ENCODE assay signal across 9 cellular contexts in the genomic region with DNA sequence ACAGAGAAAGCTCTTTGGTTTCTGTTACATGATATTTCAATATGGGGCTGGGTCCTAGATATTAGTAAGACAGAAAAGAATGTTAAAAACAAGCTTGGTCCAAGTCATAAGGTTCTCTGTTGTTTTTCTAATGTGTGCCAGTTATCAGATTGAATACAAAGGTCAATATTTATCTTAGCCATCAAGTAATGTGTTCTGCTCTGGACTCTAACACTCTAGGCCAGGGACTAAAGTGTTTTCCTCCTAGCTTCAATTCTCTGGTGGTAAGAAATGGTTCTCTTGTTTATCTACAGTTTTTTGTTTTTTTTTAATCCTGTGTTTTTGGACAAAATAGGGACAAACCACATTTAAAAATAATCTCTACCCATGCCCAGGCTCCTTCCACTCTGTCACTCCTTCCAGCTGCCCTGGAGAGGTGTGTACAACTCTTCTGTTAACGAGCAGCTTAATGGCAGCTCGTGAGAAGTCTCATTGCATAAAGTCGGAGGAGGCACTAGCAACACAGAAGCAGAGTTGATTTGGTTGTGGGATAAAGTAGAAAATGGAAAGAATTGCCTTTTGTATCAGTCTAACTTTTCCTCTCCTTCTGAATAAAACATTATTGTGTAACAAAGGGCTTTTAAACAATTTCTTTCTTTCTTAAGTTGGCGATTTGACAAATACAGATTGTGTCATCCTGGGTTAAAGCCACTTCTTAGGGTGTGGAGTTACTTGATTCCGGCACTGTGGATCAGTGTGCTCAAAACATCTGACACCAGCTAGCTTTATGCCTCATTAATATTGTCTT. TPM values are rescaled to one million over a fixed set of nuclear protein-coding genes. Genes with fewer than 3 reads are reported as not detected.
A peak's percentile ranks its signal among the peaks of the same experiment; 100 is the strongest.
DNase-seq lines count a peak whose midpoint lies in the region; ATAC-seq and TF ChIP-seq lines count a peak whose summit lies in the region.
"Had no signal": no experiment of that assay in that cellular context is flagged by ENCODE, and none has a peak within 500 bp of the region (broad histone marks: within the 10 kb centered on the region; RNA-seq: fewer than 3 reads in every experiment).

No MANE protein-coding gene starts in this region.

- no peak overlapping the region for H3K4me3 ChIP-seq in Peyer's patch
- no peak overlapping the region for H3K4me3 ChIP-seq in gastrocnemius medialis

- H3K4me1 ChIP-seq in Peyer's patch, result peaks cover 0 to 23% (median 0%) of the 10 kb centered on the region in 4 donors
- peaks cover 5 to 13% of the 10 kb centered on the region in 2 donors for H3K4me1 ChIP-seq in gastrocnemius medialis

- ATAC-seq in Right ventricle myocardium superior (ENCODE audit: poor library complexity) (peak; percentile 87), gastrocnemius medialis (peak; percentile 76 to 82), HG03469 (IDR thresholded peaks at IDR 0.05; ENCODE audit: unreplicated experiment) (no peak), HG02571 (IDR thresholded peaks at IDR 0.05; ENCODE audit: unreplicated experiment) (no peak), GM18870 (IDR thresholded peaks at IDR 0.05; ENCODE audit: unreplicated experiment) (no peak)

- intact Hi-C loops in Right ventricle myocardium superior (cut with DNase I), result no loop called here
- intact Hi-C loops in gastrocnemius medialis (cut with DNase I; ENCODE audit: low total_unique reads), result loop anchor here (5.0 kb wide), 1 partner anchor 70 kb away; no protein-coding TSS in a partner anchor

- peaks cover 0 to 4% of the 10 kb centered on the region in 2 donors for H3K27me3 ChIP-seq in Peyer's patch
- no peaks in the 10 kb centered on the region for H3K27me3 ChIP-seq in gastrocnemius medialis

- H3K36me3 ChIP-seq in Peyer's patch (no peaks in the 10 kb centered on the region), gastrocnemius medialis (no peaks in the 10 kb centered on the region)

- peak; percentile 55 for DNase-seq in GM03348 (ENCODE audit: low spot score)
- DNase-seq in Peyer's patch, result no peak
- DNase-seq in Right ventricle myocardium superior, result no peak
- DNase-seq in gastrocnemius medialis, result no peak
- DNase-seq in KG1 (lab: John Stamatoyannopoulos, UW), result no peak
- DNase-seq: activated CD4-positive, CD25-positive, alpha-beta regulatory T cell treated with anti-CD3 and anti-CD28 coated beads, Interleukin-2, amount 50 U/mL, for 72 hours had no signal

- H3K9me3 ChIP-seq in Peyer's patch (no peaks in the 10 kb centered on the region), gastrocnemius medialis (no peaks in the 10 kb centered on the region)

- H3K27ac ChIP-seq in Peyer's patch, result peak overlapping the region in 3 of 4 donors; percentile 34 to 85 (median 76)
- H3K27ac ChIP-seq in gastrocnemius medialis, result peak overlapping the region; percentile 44 to 67 (median 56)

- in situ Hi-C loops in gastrocnemius medialis (cut with MboI; ENCODE audit: low sequenced_read_pairs in 4 of 4), result no loop called here

- TF ChIP-seq POLR2A in Peyer's patch (IDR thresholded peaks at IDR 0.05) (no peak), gastrocnemius medialis (IDR thresholded peaks at IDR 0.05) (no peak)

- peak in 3 of 6 experiments; percentile 22 to 31 (median 23) for TF ChIP-seq CTCF in Peyer's patch (IDR thresholded peaks at IDR 0.05)
- no peak for TF ChIP-seq CTCF in gastrocnemius medialis (IDR thresholded peaks at IDR 0.05 in 4 of 5, conservative IDR thresholded peaks at IDR 0.05 in 1 of 5)

RNA-seq across cellular contexts. Expression of a gene that starts 8.0 kb away (rescaled TPM):
- 10 to 100 TPM; 19.3 to 66.0 (median 39.6) TPM for total RNA-seq in Peyer's patch
- 37.4 TPM for total RNA-seq in Right ventricle myocardium superior
- total RNA-seq in gastrocnemius medialis, result 10 to 100 TPM in 1 of 4 donors, 1 to 10 TPM in 3; 4.1 to 11.0 (median 8.6) TPM

Comparison
In these comparisons a context has a peak if more than half of its experiments do, and no peak if none do; other contexts are left out.
1. ATAC-seq: peak in Right ventricle myocardium superior (single experiment) and gastrocnemius medialis (2 of 2); none in HG03469 (single experiment), HG02571 (single experiment) and GM18870 (single experiment).